ENCODE assay signal across 1 cellular context in the genomic region with DNA sequence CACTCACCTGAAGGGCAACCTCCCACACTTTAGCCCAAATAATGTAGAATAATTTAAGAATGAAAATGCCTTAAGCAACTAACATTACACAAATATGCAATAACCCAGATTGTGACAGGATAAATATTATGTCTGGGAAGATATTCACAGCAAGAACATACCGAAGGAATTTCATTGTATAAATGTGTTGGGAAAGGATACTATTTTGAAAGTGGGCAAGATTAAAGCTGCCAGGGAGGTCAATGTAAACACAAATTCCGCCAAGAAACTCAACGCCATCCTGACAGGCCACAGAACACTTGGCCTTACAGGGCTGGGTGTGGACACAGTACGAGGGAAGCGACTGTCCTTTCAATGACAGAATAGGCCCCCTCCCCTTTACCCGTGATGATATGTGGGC.
TF ChIP-seq lines count a peak whose summit lies in the region.

No MANE protein-coding gene starts in this region.

TF ChIP-seq in endothelial cell of umbilical vein, 7 proteins besides CTCF, POLR2A, EP300 and RAD21:
- TF ChIP-seq JUN (IDR thresholded peaks at IDR 0.05; ENCODE audit: borderline replicate concordance, insufficient read depth, insufficient read length, low read depth) = no peak
- no peak for TF ChIP-seq POLR2AphosphoS5 (IDR thresholded peaks at IDR 0.05; ENCODE audit: insufficient read depth, low read depth, low read length)
- TF ChIP-seq MAX (IDR thresholded peaks at IDR 0.05; ENCODE audit: insufficient read depth, insufficient read length) = no peak
